Comparison of ENCODE assay signal across 30 cellular contexts in genomic region chr11:7911011-7911410, GRCh38. TPM values are rescaled to one million over a fixed set of nuclear protein-coding genes. Genes with fewer than 3 reads are reported as not detected.
"Had no signal": no experiment of that assay in that cellular context is flagged by ENCODE, and none has a peak within 500 bp of the region (broad histone marks: within the 10 kb centered on the region; RNA-seq: fewer than 3 reads in every experiment).

No MANE protein-coding gene starts in this region.

- DNase-seq: dorsolateral prefrontal cortex; effector CD4-positive, alpha-beta T cell; heart left ventricle; kidney; left cardiac atrium; left lung; mesenchymal stem cell; midbrain; naive thymus-derived CD4-positive, alpha-beta T cell; nephron progenitor cell; nucleus accumbens; stimulated activated CD4-positive, alpha-beta T cell treated with anti-CD3 and anti-CD28 coated beads, Interleukin-15, amount 100 ng/mL, for 24 hours; stimulated activated CD4-positive, alpha-beta T cell treated with anti-CD3 and anti-CD28 coated beads, Interleukin-2, amount 100 ng/mL, for 48 hours; stimulated activated naive B cell treated with anti-CD40 and anti-IgM and Interleukin-4, amounts not matched to agents 10 μg/mL and 1 μg/mL and 100 μg/mL, for 72 hours; upper lobe of left lung had no signal

- H3K4me2 ChIP-seq: hepatocyte had no signal

- H3K9me3 ChIP-seq: gastroesophageal sphincter, heart left ventricle, left lung, prostate gland, right atrium auricular region, thoracic aorta, tibial nerve, upper lobe of left lung had no signal

- H3K27ac Mint-ChIP-seq: naive thymus-derived CD4-positive, alpha-beta T cell; nephron progenitor cell; stimulated activated naive B cell treated with anti-CD40 and anti-IgM and Interleukin-4, amounts not matched to agents 10 μg/mL and 1 μg/mL and 100 μg/mL, for 72 hours; stimulated activated naive CD8-positive, alpha-beta T cell treated with anti-CD3 and anti-CD28 coated beads, Interleukin-15, Interleukin-2, amounts not matched to agents 100 ng/mL and 50 ng/mL, for 24 hours had no signal

- H3K4me3 Mint-ChIP-seq: naive thymus-derived CD4-positive, alpha-beta T cell; nephron progenitor cell; stimulated activated naive B cell treated with anti-CD40 and anti-IgM and Interleukin-4, amounts not matched to agents 10 μg/mL and 1 μg/mL and 100 μg/mL, for 72 hours; stimulated activated naive CD8-positive, alpha-beta T cell treated with anti-CD3 and anti-CD28 coated beads, Interleukin-15, Interleukin-2, amounts not matched to agents 100 ng/mL and 50 ng/mL, for 24 hours had no signal

- H3K27me3 ChIP-seq: foreskin keratinocyte, hepatocyte, left lung, right atrium auricular region, upper lobe of left lung had no signal

- H2AFZ ChIP-seq: hepatocyte had no signal

- H3K4me1 Mint-ChIP-seq: naive thymus-derived CD4-positive, alpha-beta T cell; stimulated activated naive B cell treated with anti-CD40 and anti-IgM and Interleukin-4, amounts not matched to agents 10 μg/mL and 1 μg/mL and 100 μg/mL, for 72 hours had no signal

- H3K36me3 Mint-ChIP-seq: naive thymus-derived CD4-positive, alpha-beta T cell; stimulated activated naive B cell treated with anti-CD40 and anti-IgM and Interleukin-4, amounts not matched to agents 10 μg/mL and 1 μg/mL and 100 μg/mL, for 72 hours had no signal

- H3K36me3 ChIP-seq: gastroesophageal sphincter, heart left ventricle, left lung, prostate gland, right atrium auricular region, thoracic aorta, tibial nerve, upper lobe of left lung had no signal

- H3K79me2 ChIP-seq: hepatocyte had no signal

- H3K4me1 ChIP-seq: gastroesophageal sphincter, heart left ventricle, left lung, prostate gland, right atrium auricular region, tibial nerve, upper lobe of left lung had no signal

- H3K4me3 ChIP-seq: dorsolateral prefrontal cortex, gastroesophageal sphincter, heart left ventricle, hepatocyte, left lung, prostate gland, right atrium auricular region, skin epidermis, thoracic aorta, tibial nerve, upper lobe of left lung had no signal

- ATAC-seq: esophagus mucosa; foreskin keratinocyte; gastroesophageal sphincter; heart left ventricle; left cardiac atrium; left lung; naive thymus-derived CD4-positive, alpha-beta T cell; sciatic nerve; stimulated activated naive B cell treated with anti-CD40 and anti-IgM and Interleukin-4, amounts not matched to agents 10 μg/mL and 1 μg/mL and 100 μg/mL, for 72 hours had no signal

- H3K9me3 Mint-ChIP-seq: naive thymus-derived CD4-positive, alpha-beta T cell; nephron progenitor cell; stimulated activated naive B cell treated with anti-CD40 and anti-IgM and Interleukin-4, amounts not matched to agents 10 μg/mL and 1 μg/mL and 100 μg/mL, for 72 hours; stimulated activated naive CD8-positive, alpha-beta T cell treated with anti-CD3 and anti-CD28 coated beads, Interleukin-15, Interleukin-2, amounts not matched to agents 100 ng/mL and 50 ng/mL, for 24 hours had no signal

- H3K27ac ChIP-seq: dorsolateral prefrontal cortex, epithelial cell of prostate, foreskin keratinocyte, gastroesophageal sphincter, heart left ventricle, hepatocyte, left lung, prostate gland, right atrium auricular region, skin epidermis, thoracic aorta, tibial nerve, upper lobe of left lung had no signal

RNA-seq across cellular contexts. Expression of gene OR10A6, which starts 20.1 kb away (rescaled TPM):
- total RNA-seq: dorsolateral prefrontal cortex; esophagus mucosa; gastroesophageal sphincter; heart left ventricle; hepatocyte; kidney; left cardiac atrium; left lung; lung microvascular endothelial cell; mucosa of gallbladder; naive thymus-derived CD4-positive, alpha-beta T cell; osteocyte; prostate gland; right atrium auricular region; sciatic nerve; thoracic aorta; tibial nerve; upper lobe of left lung had no signal
- polyA plus RNA-seq: foreskin keratinocyte; heart left ventricle; hepatocyte; naive thymus-derived CD4-positive, alpha-beta T cell had no signal

RNA-seq across cellular contexts. Expression of gene OR10A3, which starts 30.5 kb away (rescaled TPM):
- total RNA-seq: dorsolateral prefrontal cortex; esophagus mucosa; foreskin keratinocyte; gastroesophageal sphincter; heart left ventricle; hepatocyte; kidney; left cardiac atrium; left lung; lung microvascular endothelial cell; mucosa of gallbladder; naive thymus-derived CD4-positive, alpha-beta T cell; osteocyte; prostate gland; right atrium auricular region; sciatic nerve; thoracic aorta; tibial nerve; upper lobe of left lung had no signal
- polyA plus RNA-seq: foreskin keratinocyte; heart left ventricle; hepatocyte; naive thymus-derived CD4-positive, alpha-beta T cell had no signal

RNA-seq across cellular contexts. Expression of gene NLRP10, which starts 54.2 kb away (rescaled TPM):
- total RNA-seq: esophagus mucosa; gastroesophageal sphincter; heart left ventricle; kidney; left cardiac atrium; left lung; lung microvascular endothelial cell; mucosa of gallbladder; naive thymus-derived CD4-positive, alpha-beta T cell; prostate gland; right atrium auricular region; sciatic nerve; upper lobe of left lung had no signal
- polyA plus RNA-seq: heart left ventricle; hepatocyte; naive thymus-derived CD4-positive, alpha-beta T cell had no signal
